Comparison of ENCODE assay signal across 12 cellular contexts in genomic region chr14:94011795-94012194, GRCh38.
DNase-seq lines count a peak whose midpoint lies in the region; ATAC-seq and TF ChIP-seq lines count a peak whose summit lies in the region.
"Had no signal": no experiment of that assay in that cellular context is flagged by ENCODE, and none has a peak within 500 bp of the region (broad histone marks: within the 10 kb centered on the region; RNA-seq: fewer than 3 reads in every experiment).

No MANE protein-coding gene starts in this region.

- peak; percentile 58 for ATAC-seq in GM21529 (IDR thresholded peaks at IDR 0.05; ENCODE audit: unreplicated experiment)
- ATAC-seq: foreskin keratinocyte had no signal

- no peak overlapping the region for H3K27ac ChIP-seq in RWPE1
- H3K27ac ChIP-seq: foreskin keratinocyte, stomach had no signal

- CTCF ChIA-PET in RWPE1 (lab: Yijun Ruan, JAX), result interaction anchor here (0.7 kb wide), 1 partner anchor 14 kb away, joined by 3 read pairs; no protein-coding TSS in a partner anchor
- CTCF ChIA-PET in GM10248 (lab: Yijun Ruan, JAX), result interaction anchor here (0.7 to 3.6 kb wide), 12 partner anchors 8 to 168 kb away, joined by 3 to 18 read pairs (median 4); no protein-coding TSS in a partner anchor

- DNase-seq in NCI-H748 (lab: John Stamatoyannopoulos, UW; ENCODE audit: unreplicated experiment) (peak; percentile 16), NCI-H748 treated with DMSO at 0.1 percent for 48 hours (lab: John Stamatoyannopoulos, UW) (no peak), RWPE1 (ENCODE audit: low spot score) (peak; percentile 41), kidney glomerular epithelial cell (lab: John Stamatoyannopoulos, UW) (peak; percentile 46), NCI-H1092 treated with DMSO at 0.1 percent for 48 hours (lab: John Stamatoyannopoulos, UW) (no peak), GM10248 (ENCODE audit: extremely low spot score) (no peak), AG08396 (ENCODE audit: low spot score) (no peak)
- DNase-seq: activated B cell treated with CpG ODN at 0.5 μM for 24 hours; stimulated activated CD4-positive, alpha-beta T cell treated with anti-CD3 and anti-CD28 coated beads, Interleukin-12 subunit alpha, Interleukin-12 subunit beta, amount 100 ng/mL, for 4 hours; stomach had no signal

- POLR2A ChIA-PET in RWPE1 (lab: Yijun Ruan, JAX; ENCODE audit: low non-redundant PET), result no interaction called here
- POLR2A ChIA-PET in GM10248 (lab: Yijun Ruan, JAX), result no interaction called here

- TF ChIP-seq CTCF in RWPE1 (conservative IDR thresholded peaks at IDR 0.05; ENCODE audit: low read depth) (no peak), GM10248 (IDR thresholded peaks at IDR 0.05; ENCODE audit: control extremely low read depth, extremely low read depth, low read depth, missing control alignments) (no peak)

Comparison
In these comparisons a context has a peak if more than half of its experiments do, and no peak if none do; other contexts are left out.
1. DNase-seq: peak in NCI-H748 (single experiment), RWPE1 (single experiment) and kidney glomerular epithelial cell (single experiment); none in NCI-H748 treated with DMSO at 0.1 percent for 48 hours (single experiment), NCI-H1092 treated with DMSO at 0.1 percent for 48 hours (single experiment), GM10248 (single experiment) and AG08396 (single experiment).